ENCODE assay signal across 9 cellular contexts in genomic region chr13:98543380-98544104, GRCh38. TPM values are rescaled to one million over a fixed set of nuclear protein-coding genes. Genes with fewer than 3 reads are reported as not detected.
DNase-seq lines count a peak whose midpoint lies in the region; ATAC-seq and TF ChIP-seq lines count a peak whose summit lies in the region.
"Had no signal": no experiment of that assay in that cellular context is flagged by ENCODE, and none has a peak within 500 bp of the region (broad histone marks: within the 10 kb centered on the region; RNA-seq: fewer than 3 reads in every experiment).

No MANE protein-coding gene starts in this region.

- ATAC-seq in lower lobe of right lung (no peak), upper lobe of left lung (ENCODE audit: low FRiP score in 2 of 2) (no peak)

- H3K4me3 ChIP-seq in lower lobe of right lung (peak overlapping the region; percentile 32), upper lobe of left lung (peak overlapping the region in 1 of 4 donors; percentile 25)

- TF ChIP-seq EP300 in upper lobe of left lung (IDR thresholded peaks at IDR 0.05): no peak

- H3K36me3 ChIP-seq in lower lobe of right lung (no peaks in the 10 kb centered on the region), upper lobe of left lung (peaks cover 0 to 5% (median 0%) of the 10 kb centered on the region in 4 donors)

- TF ChIP-seq POLR2A in upper lobe of left lung (IDR thresholded peaks at IDR 0.05): no peak

- H3K27me3 Mint-ChIP-seq in activated naive CD4-positive, alpha-beta T cell treated with anti-CD3 and anti-CD28 coated beads, Interleukin-2, amount 10 ng/mL, durations not matched to agents 7 days and 5 days: no peaks in the 10 kb centered on the region
- no peaks in the 10 kb centered on the region for H3K27me3 Mint-ChIP-seq in T-helper 2 cell treated with Interferon-gamma antibody and Interleukin-4, amounts not matched to agents 5 μg/mL and 100 μg/mL, for 36 hours (ENCODE audit: low read depth)

- 83 to 87% methylated on average over 25 of the region's 25 CpGs for WGBS in upper lobe of left lung, 2 donors

- TF ChIP-seq CTCF in lower lobe of right lung (IDR thresholded peaks at IDR 0.05) (no peak), upper lobe of left lung (IDR thresholded peaks at IDR 0.05) (no peak)

- no peaks in the 10 kb centered on the region for H3K9me3 Mint-ChIP-seq in activated naive CD4-positive, alpha-beta T cell treated with anti-CD3 and anti-CD28 coated beads, Interleukin-2, amount 10 ng/mL, durations not matched to agents 7 days and 5 days
- H3K9me3 Mint-ChIP-seq in T-helper 2 cell treated with Interferon-gamma antibody and Interleukin-4, amounts not matched to agents 5 μg/mL and 100 μg/mL, for 36 hours: no peaks in the 10 kb centered on the region

- CTCF ChIA-PET in activated naive CD4-positive, alpha-beta T cell treated with anti-CD3 and anti-CD28 coated beads, Interleukin-2, amount 10 ng/mL, durations not matched to agents 7 days and 5 days (lab: Charles Lee): interaction anchor here (1.0 to 1.4 kb wide), 3 partner anchors 8 to 110 kb away, joined by 3 read pairs; no protein-coding TSS in a partner anchor

- H3K4me1 ChIP-seq in lower lobe of right lung (peaks cover 58% of the 10 kb centered on the region), upper lobe of left lung (peaks cover 48 to 73% (median 59%) of the 10 kb centered on the region in 4 donors)

- no peaks in the 10 kb centered on the region for H3K9me3 ChIP-seq in lower lobe of right lung
- no peaks in the 10 kb centered on the region for H3K9me3 ChIP-seq in upper lobe of left lung

- H3K27me3 ChIP-seq in lower lobe of right lung (ENCODE audit: low read depth) (no peaks in the 10 kb centered on the region), upper lobe of left lung (no peaks in the 10 kb centered on the region)

- peak overlapping the region; percentile 42 for H3K4me3 Mint-ChIP-seq in activated naive CD4-positive, alpha-beta T cell treated with anti-CD3 and anti-CD28 coated beads, Interleukin-2, amount 10 ng/mL, durations not matched to agents 7 days and 5 days
- peak overlapping the region; percentile 76 for H3K4me3 Mint-ChIP-seq in T-helper 2 cell treated with Interferon-gamma antibody and Interleukin-4, amounts not matched to agents 5 μg/mL and 100 μg/mL, for 36 hours

- peak overlapping the region; percentile 80 for H3K27ac Mint-ChIP-seq in activated naive CD4-positive, alpha-beta T cell treated with anti-CD3 and anti-CD28 coated beads, Interleukin-2, amount 10 ng/mL, durations not matched to agents 7 days and 5 days
- no peak overlapping the region for H3K27ac Mint-ChIP-seq in T-helper 2 cell treated with Interferon-gamma antibody and Interleukin-4, amounts not matched to agents 5 μg/mL and 100 μg/mL, for 36 hours

- peaks cover 76% of the 10 kb centered on the region for H3K4me1 Mint-ChIP-seq in activated naive CD4-positive, alpha-beta T cell treated with anti-CD3 and anti-CD28 coated beads, Interleukin-2, amount 10 ng/mL, durations not matched to agents 7 days and 5 days
- H3K4me1 Mint-ChIP-seq in T-helper 2 cell treated with Interferon-gamma antibody and Interleukin-4, amounts not matched to agents 5 μg/mL and 100 μg/mL, for 36 hours (ENCODE audit: low read depth): peaks cover 61% of the 10 kb centered on the region

- H3K27ac ChIP-seq in lower lobe of right lung: peak overlapping the region; percentile 61
- peak overlapping the region in 3 of 4 donors; percentile 55 to 71 (median 66) for H3K27ac ChIP-seq in upper lobe of left lung

- peaks cover 32% of the 10 kb centered on the region for H3K36me3 Mint-ChIP-seq in activated naive CD4-positive, alpha-beta T cell treated with anti-CD3 and anti-CD28 coated beads, Interleukin-2, amount 10 ng/mL, durations not matched to agents 7 days and 5 days
- peaks cover 11% of the 10 kb centered on the region for H3K36me3 Mint-ChIP-seq in T-helper 2 cell treated with Interferon-gamma antibody and Interleukin-4, amounts not matched to agents 5 μg/mL and 100 μg/mL, for 36 hours (ENCODE audit: low read depth)

- intact Hi-C loops in lower lobe of right lung (cut with DNase I): no loop called here

- peak; percentile 49 for DNase-seq in activated naive CD4-positive, alpha-beta T cell treated with anti-CD3 and anti-CD28 coated beads, Interleukin-2, amount 10 ng/mL, durations not matched to agents 7 days and 5 days
- DNase-seq in activated naive CD4-positive, alpha-beta T cell treated with Interleukin-2 at 50 U/mL for 16 hours: no peak
- DNase-seq in T-helper 2 cell treated with Interferon-gamma antibody and Interleukin-4, amounts not matched to agents 5 μg/mL and 100 μg/mL, for 36 hours (ENCODE audit: low spot score): no peak
- DNase-seq in lower lobe of right lung (no peak), upper lobe of left lung (no peak), COLO668 (lab: John Stamatoyannopoulos, UW; ENCODE audit: unreplicated experiment) (no peak), NCI-H2196 treated with DMSO at 0.1 percent for 48 hours (lab: John Stamatoyannopoulos, UW; ENCODE audit: unreplicated experiment) (no peak)
- DNase-seq in stimulated activated CD4-positive, alpha-beta T cell treated with anti-CD3 and anti-CD28 coated beads, Interleukin-2, amount 100 ng/mL, for 48 hours: no peak
- DNase-seq: AML-193 had no signal

RNA-seq across cellular contexts. Expression of gene STK24, which starts 33.4 kb away (rescaled TPM):
- total RNA-seq in lower lobe of right lung (94.5 TPM), upper lobe of left lung (10 to 100 TPM; 51.3 to 89.8 (median 78.6) TPM)
